ENCODE assay signal across 19 cellular contexts in the genomic region with DNA sequence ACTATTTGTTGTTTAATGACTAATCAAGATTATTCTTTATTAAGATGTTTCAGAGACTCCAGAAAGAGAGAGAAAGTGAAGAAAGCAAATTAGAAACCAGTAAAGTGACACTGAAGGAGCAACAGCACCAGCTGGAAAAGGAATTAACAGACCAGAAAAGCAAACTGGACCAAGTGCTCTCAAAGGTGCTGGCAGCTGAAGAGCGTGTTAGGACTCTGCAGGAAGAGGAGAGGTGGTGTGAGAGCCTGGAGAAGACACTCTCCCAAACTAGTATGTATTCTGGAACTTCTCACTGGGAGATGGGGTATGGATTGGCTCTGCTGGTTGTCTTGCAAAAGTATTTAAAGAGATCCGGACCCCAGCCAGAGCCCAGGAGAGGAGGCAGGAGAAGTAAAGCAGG. TPM values are rescaled to one million over a fixed set of nuclear protein-coding genes. Genes with fewer than 3 reads are reported as not detected.
DNase-seq lines count a peak whose midpoint lies in the region; ATAC-seq and TF ChIP-seq lines count a peak whose summit lies in the region.
"Had no signal": no experiment of that assay in that cellular context is flagged by ENCODE, and none has a peak within 500 bp of the region (broad histone marks: within the 10 kb centered on the region; RNA-seq: fewer than 3 reads in every experiment).

No MANE protein-coding gene starts in this region.

- ATAC-seq in T-helper 17 cell (no peak), GM18867 (IDR thresholded peaks at IDR 0.05; ENCODE audit: unreplicated experiment) (no peak), HG02970 (IDR thresholded peaks at IDR 0.05; ENCODE audit: low FRiP score, unreplicated experiment) (no peak)
- no peak for ATAC-seq in effector memory CD8-positive, alpha-beta T cell (replicated peaks)

- no peaks in the 10 kb centered on the region for H3K9me3 Mint-ChIP-seq in activated naive CD4-positive, alpha-beta T cell treated with anti-CD3 and anti-CD28 coated beads, Interleukin-2, amount 50 U/mL, for 24 hours
- no peaks in the 10 kb centered on the region for H3K9me3 Mint-ChIP-seq in effector memory CD8-positive, alpha-beta T cell

- H3K27ac ChIP-seq in thyroid gland: peak overlapping the region in 1 of 3 donors; percentile 21
- H3K27ac ChIP-seq: hepatocyte, testis had no signal

- H3K4me1 ChIP-seq in thyroid gland: peaks cover 12 to 20% of the 10 kb centered on the region in 2 donors
- H3K4me1 ChIP-seq: testis had no signal

- H3K27me3 Mint-ChIP-seq in activated naive CD4-positive, alpha-beta T cell treated with anti-CD3 and anti-CD28 coated beads, Interleukin-2, amount 50 U/mL, for 24 hours: no peaks in the 10 kb centered on the region
- no peaks in the 10 kb centered on the region for H3K27me3 Mint-ChIP-seq in T-helper 17 cell
- no peaks in the 10 kb centered on the region for H3K27me3 Mint-ChIP-seq in effector memory CD8-positive, alpha-beta T cell

- H3K4me1 Mint-ChIP-seq in activated naive CD4-positive, alpha-beta T cell treated with anti-CD3 and anti-CD28 coated beads, Interleukin-2, amount 50 U/mL, for 24 hours: peaks cover 29% of the 10 kb centered on the region
- H3K4me1 Mint-ChIP-seq in T-helper 17 cell: peaks cover 12% of the 10 kb centered on the region
- peaks cover 7 to 11% of the 10 kb centered on the region in 2 donors for H3K4me1 Mint-ChIP-seq in effector memory CD8-positive, alpha-beta T cell (ENCODE audit: low read depth in 2 of 2)

- intact Hi-C loops in thyroid gland (cut with DNase I): no loop called here

- H3K27ac Mint-ChIP-seq in activated naive CD4-positive, alpha-beta T cell treated with anti-CD3 and anti-CD28 coated beads, Interleukin-2, amount 50 U/mL, for 24 hours: peak overlapping the region; percentile 27
- H3K27ac Mint-ChIP-seq in T-helper 17 cell: peak overlapping the region; percentile 86
- H3K27ac Mint-ChIP-seq in effector memory CD8-positive, alpha-beta T cell: peak overlapping the region; percentile 1 to 91

- 44 to 46% methylated on average over 2 of the region's 2 CpGs for WGBS in thyroid gland, 2 donors

- H3K36me3 ChIP-seq in thyroid gland: peaks cover 0 to 7% of the 10 kb centered on the region in 2 donors

- H3K36me3 Mint-ChIP-seq in activated naive CD4-positive, alpha-beta T cell treated with anti-CD3 and anti-CD28 coated beads, Interleukin-2, amount 50 U/mL, for 24 hours: peaks cover 21% of the 10 kb centered on the region
- peaks cover 5% of the 10 kb centered on the region for H3K36me3 Mint-ChIP-seq in T-helper 17 cell (ENCODE audit: low read depth)
- H3K36me3 Mint-ChIP-seq in effector memory CD8-positive, alpha-beta T cell (ENCODE audit: insufficient read depth): peaks cover 86% of the 10 kb centered on the region

- TF ChIP-seq CTCF in thyroid gland (IDR thresholded peaks at IDR 0.05): no peak

- H3K4me3 Mint-ChIP-seq in activated naive CD4-positive, alpha-beta T cell treated with anti-CD3 and anti-CD28 coated beads, Interleukin-2, amount 50 U/mL, for 24 hours: no peak overlapping the region
- H3K4me3 Mint-ChIP-seq in T-helper 17 cell: no peak overlapping the region
- no peak overlapping the region for H3K4me3 Mint-ChIP-seq in effector memory CD8-positive, alpha-beta T cell

- no peak for DNase-seq in activated naive CD4-positive, alpha-beta T cell treated with anti-CD3 and anti-CD28 coated beads, Interleukin-2, amount 50 U/mL, for 16 hours
- DNase-seq in T-helper 17 cell (no peak), thyroid gland (peak; percentile 36 to 39), DMS114 treated with DMSO at 0.1 percent for 48 hours (lab: John Stamatoyannopoulos, UW; ENCODE audit: unreplicated experiment) (no peak)
- no peak for DNase-seq in effector memory CD8-positive, alpha-beta T cell
- DNase-seq: activated CD4-positive, CD25-positive, alpha-beta regulatory T cell treated with anti-CD3 and anti-CD28 coated beads, Interleukin-2, amount 50 U/mL, for 72 hours; activated CD8-positive, alpha-beta memory T cell treated with anti-CD3 and anti-CD28 coated beads, Interleukin-2, amount 50 U/mL, for 48 hours; DND-41; effector CD4-positive, alpha-beta T cell; foreskin melanocyte; left ventricle myocardium superior; MV-4-11; NCI-H1694; NCI-H748 treated with DMSO at 0.1 percent for 48 hours; testis had no signal

- no peaks in the 10 kb centered on the region for H3K27me3 ChIP-seq in thyroid gland
- H3K27me3 ChIP-seq: hepatocyte, testis had no signal

- H3K9me3 ChIP-seq in T-helper 17 cell (ENCODE audit: control insufficient read depth, low read length, poor library complexity, severe bottlenecking) (no peaks in the 10 kb centered on the region), thyroid gland (no peaks in the 10 kb centered on the region)
- H3K9me3 ChIP-seq: testis had no signal

- H3K4me3 ChIP-seq in thyroid gland (replicated peaks in 1 of 3): no peak overlapping the region
- H3K4me3 ChIP-seq: hepatocyte, testis had no signal

- TF ChIP-seq POLR2A in thyroid gland (IDR thresholded peaks at IDR 0.05): no peak

RNA-seq across cellular contexts. Expression of gene RAB14, which starts 33.6 kb away (rescaled TPM):
- total RNA-seq in T-helper 17 cell (10 to 100 TPM; 42.1 to 49.8 TPM), thyroid gland (10 to 100 TPM; 44.6 to 55.8 (median 49.1) TPM)

Comparison
In these comparisons a context has a peak if more than half of its experiments do, and no peak if none do; other contexts are left out.
1. H3K27ac Mint-ChIP-seq: peak in every context shown above with its lines; median percentile 86 in T-helper 17 cell; 46 in effector memory CD8-positive, alpha-beta T cell; 27 in activated naive CD4-positive, alpha-beta T cell treated with anti-CD3 and anti-CD28 coated beads, Interleukin-2, amount 50 U/mL, for 24 hours.
2. DNase-seq: peak in thyroid gland (2 of 2); none in activated naive CD4-positive, alpha-beta T cell treated with anti-CD3 and anti-CD28 coated beads, Interleukin-2, amount 50 U/mL, for 16 hours (single experiment), T-helper 17 cell (0 of 3), effector memory CD8-positive, alpha-beta T cell (0 of 3) and DMS114 treated with DMSO at 0.1 percent for 48 hours (single experiment).